ENCODE assay signal across 15 cellular contexts in genomic region chr5:133970325-133970671, GRCh38. TPM values are rescaled to one million over a fixed set of nuclear protein-coding genes. Genes with fewer than 3 reads are reported as not detected.
DNase-seq lines count a peak whose midpoint lies in the region; ATAC-seq and TF ChIP-seq lines count a peak whose summit lies in the region.
"Had no signal": no experiment of that assay in that cellular context is flagged by ENCODE, and none has a peak within 500 bp of the region (broad histone marks: within the 10 kb centered on the region; RNA-seq: fewer than 3 reads in every experiment).

No MANE protein-coding gene starts in this region.

- H3K36me3 Mint-ChIP-seq in activated T-cell treated with anti-CD3 and anti-CD28 coated beads, Interleukin-2, amount 50 U/mL, for 72 hours (ENCODE audit: insufficient read depth in 2 of 2), result peaks cover 10 to 26% of the 10 kb centered on the region in 2 donors
- peaks cover 37% of the 10 kb centered on the region for H3K36me3 Mint-ChIP-seq in effector memory CD8-positive, alpha-beta T cell (ENCODE audit: insufficient read depth)
- H3K36me3 Mint-ChIP-seq in stimulated activated naive B cell treated with anti-CD40 and anti-IgM and Interleukin-4, amounts not matched to agents 10 μg/mL and 1 μg/mL and 100 μg/mL, for 72 hours, result peaks cover 26 to 37% of the 10 kb centered on the region in 2 donors

- H3K4me3 Mint-ChIP-seq in activated T-cell treated with anti-CD3 and anti-CD28 coated beads, Interleukin-2, amount 50 U/mL, for 72 hours, result peak overlapping the region; percentile 99 to 100
- H3K4me3 Mint-ChIP-seq in effector memory CD8-positive, alpha-beta T cell, result peak overlapping the region; percentile 99 to 100
- peak overlapping the region; percentile 97 to 98 for H3K4me3 Mint-ChIP-seq in stimulated activated naive B cell treated with anti-CD40 and anti-IgM and Interleukin-4, amounts not matched to agents 10 μg/mL and 1 μg/mL and 100 μg/mL, for 72 hours

- ATAC-seq in activated T-cell treated with anti-CD3 and anti-CD28 coated beads, Interleukin-2, amount 50 U/mL, for 72 hours (replicated peaks in 1 of 2), result no peak
- ATAC-seq in effector memory CD8-positive, alpha-beta T cell (replicated peaks), result no peak
- peak in 1 of 2 donors; percentile 7 for ATAC-seq in stimulated activated naive B cell treated with anti-CD40 and anti-IgM and Interleukin-4, amounts not matched to agents 10 μg/mL and 1 μg/mL and 100 μg/mL, for 72 hours (replicated peaks)
- no peak for ATAC-seq in GM18511 (IDR thresholded peaks at IDR 0.05; ENCODE audit: unreplicated experiment)
- ATAC-seq: gastroesophageal sphincter, HCT116 had no signal

- DNase-seq in activated T-cell treated with anti-CD3 and anti-CD28 coated beads, Interleukin-2, amount 50 U/mL, for 72 hours, result no peak
- no peak for DNase-seq in activated T-cell treated with anti-CD3 and anti-CD28 coated beads, Interleukin-2, amount 50 U/mL, for 1 hour
- peak in 1 of 2 experiments; percentile 39 for DNase-seq in SJSA1 (ENCODE audit: low read depth in 1 of 2, low spot score in 2 of 2)
- DNase-seq in effector memory CD8-positive, alpha-beta T cell, result no peak
- DNase-seq in stimulated activated naive B cell treated with anti-CD40 and anti-IgM and Interleukin-4, amounts not matched to agents 10 μg/mL and 1 μg/mL and 100 μg/mL, for 72 hours, result no peak
- DNase-seq in foreskin fibroblast, result no peak
- no peak for DNase-seq in NCI-H146 treated with DMSO at 0.1 percent for 48 hours (lab: John Stamatoyannopoulos, UW; ENCODE audit: unreplicated experiment)
- DNase-seq: activated CD4-positive, alpha-beta T cell treated with anti-CD3 and anti-CD28 coated beads for 1 hour; kidney; NCI-H146; NCI-H774 had no signal

- H3K27me3 ChIP-seq in SJSA1 (replicated peaks), result no peaks in the 10 kb centered on the region
- H3K27me3 ChIP-seq: gastroesophageal sphincter, neutrophil had no signal

- peak overlapping the region; percentile 35 for H3K27ac ChIP-seq in SJSA1
- H3K27ac ChIP-seq: neutrophil had no signal

- TF ChIP-seq CTCF in foreskin fibroblast (IDR thresholded peaks at IDR 0.05; ENCODE audit: low read depth, low read length), result no peak

- H3K27ac Mint-ChIP-seq in activated T-cell treated with anti-CD3 and anti-CD28 coated beads, Interleukin-2, amount 50 U/mL, for 72 hours, result peak overlapping the region; percentile 81
- H3K27ac Mint-ChIP-seq in effector memory CD8-positive, alpha-beta T cell, result peak overlapping the region; percentile 98 to 100
- H3K27ac Mint-ChIP-seq in stimulated activated naive B cell treated with anti-CD40 and anti-IgM and Interleukin-4, amounts not matched to agents 10 μg/mL and 1 μg/mL and 100 μg/mL, for 72 hours, result peak overlapping the region; percentile 98

- no peaks in the 10 kb centered on the region for H3K27me3 Mint-ChIP-seq in activated T-cell treated with anti-CD3 and anti-CD28 coated beads, Interleukin-2, amount 50 U/mL, for 72 hours (ENCODE audit: low read depth)
- no peaks in the 10 kb centered on the region for H3K27me3 Mint-ChIP-seq in effector memory CD8-positive, alpha-beta T cell
- no peaks in the 10 kb centered on the region for H3K27me3 Mint-ChIP-seq in stimulated activated naive B cell treated with anti-CD40 and anti-IgM and Interleukin-4, amounts not matched to agents 10 μg/mL and 1 μg/mL and 100 μg/mL, for 72 hours

- H3K4me3 ChIP-seq in SJSA1, result no peak overlapping the region
- no peak overlapping the region for H3K4me3 ChIP-seq in foreskin fibroblast (ENCODE audit: low read depth in 1 of 2, low read length in 2 of 2)
- H3K4me3 ChIP-seq: gastroesophageal sphincter had no signal

- H3K4me1 Mint-ChIP-seq in activated T-cell treated with anti-CD3 and anti-CD28 coated beads, Interleukin-2, amount 50 U/mL, for 72 hours (ENCODE audit: low read depth), result peaks cover 39% of the 10 kb centered on the region
- H3K4me1 Mint-ChIP-seq in effector memory CD8-positive, alpha-beta T cell (ENCODE audit: low read depth in 2 of 2), result peaks cover 22 to 28% of the 10 kb centered on the region in 2 donors
- peaks cover 31 to 47% of the 10 kb centered on the region in 2 donors for H3K4me1 Mint-ChIP-seq in stimulated activated naive B cell treated with anti-CD40 and anti-IgM and Interleukin-4, amounts not matched to agents 10 μg/mL and 1 μg/mL and 100 μg/mL, for 72 hours

- no peaks in the 10 kb centered on the region for H3K9me3 ChIP-seq in SJSA1 (replicated peaks)
- H3K9me3 ChIP-seq: gastroesophageal sphincter, neutrophil had no signal

- peaks cover 48% of the 10 kb centered on the region for H3K36me3 ChIP-seq in SJSA1

- peaks cover 34% of the 10 kb centered on the region for H3K4me1 ChIP-seq in SJSA1 (replicated peaks)

- no peaks in the 10 kb centered on the region for H3K9me3 Mint-ChIP-seq in activated T-cell treated with anti-CD3 and anti-CD28 coated beads, Interleukin-2, amount 50 U/mL, for 72 hours
- no peaks in the 10 kb centered on the region for H3K9me3 Mint-ChIP-seq in effector memory CD8-positive, alpha-beta T cell
- no peaks in the 10 kb centered on the region for H3K9me3 Mint-ChIP-seq in stimulated activated naive B cell treated with anti-CD40 and anti-IgM and Interleukin-4, amounts not matched to agents 10 μg/mL and 1 μg/mL and 100 μg/mL, for 72 hours

RNA-seq across cellular contexts. Expression of gene C5orf15, which starts 1.9 kb away (rescaled TPM):
- total RNA-seq in activated T-cell treated with anti-CD3 and anti-CD28 coated beads, Interleukin-2, amount 50 U/mL, for 72 hours, result 10 to 100 TPM; 21.8 to 22.8 TPM
- 137 and 198 TPM in 2 replicates for total RNA-seq in SJSA1 (2014; rRNA removed; shearing (Covaris generic))

RNA-seq across cellular contexts. Expression of gene VDAC1, which starts 34.5 kb away (rescaled TPM):
- 100 to 1,000 TPM; 252 to 258 TPM for total RNA-seq in activated T-cell treated with anti-CD3 and anti-CD28 coated beads, Interleukin-2, amount 50 U/mL, for 72 hours
- total RNA-seq in SJSA1 (2014; rRNA removed; shearing (Covaris generic)), result 369 and 432 TPM in 2 replicates
